Comparison of ENCODE assay signal across 2 cellular contexts in genomic region chr22:38953091-38953490, GRCh38.
TF ChIP-seq lines count a peak whose summit lies in the region.

No MANE protein-coding gene starts in this region.

TF ChIP-seq in H1, 55 proteins besides CTCF, POLR2A, EP300 and RAD21:
- TF ChIP-seq YY1 (IDR thresholded peaks at IDR 0.05; ENCODE audit: low read depth, low read length) = no peak
- no peak for TF ChIP-seq ASH2L (IDR thresholded peaks at IDR 0.05; ENCODE audit: low read length)
- TF ChIP-seq TEAD4 (IDR thresholded peaks at IDR 0.05; ENCODE audit: low read depth, low read length) = no peak
- TF ChIP-seq RXRA (IDR thresholded peaks at IDR 0.05; ENCODE audit: insufficient read depth, low read depth, low read length) = no peak
- no peak for TF ChIP-seq JUND (IDR thresholded peaks at IDR 0.05; ENCODE audit: low read length)
- TF ChIP-seq ATF2 (IDR thresholded peaks at IDR 0.05; ENCODE audit: low read length) = no peak
- TF ChIP-seq TCF12 (IDR thresholded peaks at IDR 0.05; ENCODE audit: low read depth, low read length) = no peak
- TF ChIP-seq PHF8 (conservative IDR thresholded peaks at IDR 0.05; ENCODE audit: low read depth, low read length) = no peak
- no peak for TF ChIP-seq CBX5 (IDR thresholded peaks at IDR 0.05; ENCODE audit: low read depth, low read length)
- no peak for TF ChIP-seq EGR1 (IDR thresholded peaks at IDR 0.05; ENCODE audit: borderline replicate concordance, low read depth, low read length)
- no peak for TF ChIP-seq SUZ12 (IDR thresholded peaks at IDR 0.05; ENCODE audit: low read length)
- no peak for TF ChIP-seq SAP30 (IDR thresholded peaks at IDR 0.05; ENCODE audit: insufficient read depth, insufficient replicate concordance, low read length)
- TF ChIP-seq POU5F1 (IDR thresholded peaks at IDR 0.05; ENCODE audit: low read depth, low read length) = no peak
- TF ChIP-seq SIRT6 (IDR thresholded peaks at IDR 0.05; ENCODE audit: low read length) = no peak
- TF ChIP-seq ZNF274 (IDR thresholded peaks at IDR 0.05; ENCODE audit: borderline replicate concordance, extremely low read depth, low read length) = no peak
- TF ChIP-seq KDM5A (IDR thresholded peaks at IDR 0.05; ENCODE audit: low read length) = no peak
- no peak for TF ChIP-seq NRF1 (IDR thresholded peaks at IDR 0.05; ENCODE audit: low read depth, low read length)
- no peak for TF ChIP-seq SP1 (IDR thresholded peaks at IDR 0.05; ENCODE audit: low read depth, low read length)
- no peak for TF ChIP-seq SIX5 (IDR thresholded peaks at IDR 0.05; ENCODE audit: low read depth, low read length)

TF ChIP-seq in HEK293T, 16 proteins besides CTCF, POLR2A, EP300 and RAD21:
- TF ChIP-seq FOXA1 (IDR thresholded peaks at IDR 0.05) (no peak), SP1 (IDR thresholded peaks at IDR 0.05) (no peak), LEF1 (IDR thresholded peaks at IDR 0.05; ENCODE audit: borderline replicate concordance) (no peak), TARDBP (IDR thresholded peaks at IDR 0.05) (no peak)
